In the genomic region with DNA sequence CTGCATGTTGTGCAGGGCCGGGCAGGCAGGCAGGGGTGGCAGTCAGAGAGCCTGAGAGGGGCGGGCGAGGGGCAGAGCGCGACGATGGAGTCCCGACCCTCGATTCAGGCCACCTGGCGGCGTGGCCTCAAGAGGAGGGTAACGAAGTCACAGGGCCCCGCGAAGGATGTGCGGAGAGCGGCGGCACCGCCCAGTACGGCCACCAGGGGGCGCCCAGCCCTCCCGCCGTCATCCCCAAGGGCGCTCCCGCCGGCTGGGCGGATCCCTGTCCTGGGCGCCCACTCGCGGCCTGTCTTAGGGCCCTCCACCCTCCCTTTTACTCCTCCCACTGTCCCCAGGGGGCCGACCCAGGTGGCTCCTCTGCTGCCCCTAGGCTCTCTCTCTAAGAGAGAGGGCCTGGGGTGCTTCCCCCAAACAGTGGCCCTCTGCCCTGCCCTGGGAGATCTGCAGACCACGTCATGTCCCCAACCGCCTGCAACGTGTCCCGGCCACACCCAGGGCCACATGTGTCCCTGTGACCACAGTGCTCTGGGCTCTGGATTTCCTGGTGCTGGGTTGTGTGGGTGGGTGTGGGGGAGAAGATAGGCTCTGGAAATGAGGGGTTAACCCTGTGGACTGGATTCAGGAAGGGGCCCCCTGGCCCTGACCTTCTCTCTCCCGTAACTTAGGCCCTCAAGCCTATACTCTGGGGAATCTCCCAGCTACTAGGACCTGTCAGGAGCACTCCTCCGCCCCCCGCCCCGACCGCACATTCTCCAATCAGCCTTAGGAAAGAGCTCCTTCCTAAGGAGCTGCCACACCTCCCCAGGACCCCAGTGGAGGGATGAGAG, we compare ENCODE assay signal across 8 cellular contexts. TPM values are rescaled to one million over a fixed set of nuclear protein-coding genes. Genes with fewer than 3 reads are reported as not detected.
DNase-seq lines count a peak whose midpoint lies in the region; ATAC-seq, FAIRE-seq and TF ChIP-seq lines count a peak whose summit lies in the region.

No MANE protein-coding gene starts in this region.

- H3K4me3 ChIP-seq in WI38 (ENCODE audit: low read depth, low read length) (no peak overlapping the region), breast epithelium (peak overlapping the region; percentile 28 to 59 (median 41)), kidney (ENCODE audit: low read length in 2 of 2) (peak overlapping the region in 1 of 2 donors; percentile 47)

- ATAC-seq in HG02678 (IDR thresholded peaks at IDR 0.05; ENCODE audit: unreplicated experiment): peak; percentile 73

- H3K27ac ChIP-seq in breast epithelium (peak overlapping the region in 1 of 2 donors; percentile 32), kidney (ENCODE audit: low read depth in 2 of 2, low read length in 2 of 2) (peak overlapping the region; percentile 43 to 53)

- H3K9ac ChIP-seq in kidney (ENCODE audit: low read length in 2 of 2): peak overlapping the region; percentile 22 to 34

- in situ Hi-C loops in GM13977 (cut with MboI; ENCODE audit: low pct_unique_long_range_greater_than_20kb, low sequenced_read_pairs, unreplicated experiment): no loop called here

- no peak for TF ChIP-seq POLR2A in breast epithelium (IDR thresholded peaks at IDR 0.05)

- DNase-seq in GM13977 (ENCODE audit: low spot score): peak; percentile 89
- DNase-seq in NCI-H1694 treated with DMSO at 0.1 percent for 48 hours (lab: John Stamatoyannopoulos, UW): peak; percentile 40
- peak; percentile 28 to 68 for DNase-seq in breast epithelium (ENCODE audit: low spot score in 2 of 2)
- peak; percentile 93 for DNase-seq in kidney
- DNase-seq in stimulated activated CD4-positive, alpha-beta T cell treated with anti-CD3 and anti-CD28 coated beads, Interleukin-15, amount 100 ng/mL, for 24 hours: peak; percentile 91
- no peak for DNase-seq in OCI-M2 (lab: John Stamatoyannopoulos, UW; ENCODE audit: unreplicated experiment)

- no peaks in the 10 kb centered on the region for H3K4me1 ChIP-seq in breast epithelium
- peaks cover 0 to 10% of the 10 kb centered on the region in 2 donors for H3K4me1 ChIP-seq in kidney (ENCODE audit: control insufficient read depth in 1 of 2, insufficient read depth in 1 of 2, low read depth in 1 of 2, low read length in 2 of 2)

- no peak for FAIRE-seq in kidney (lab: Jason Lieb, UNC)

- H3K9me3 ChIP-seq in breast epithelium (no peaks in the 10 kb centered on the region), kidney (ENCODE audit: control insufficient read depth in 1 of 2, low read length in 2 of 2) (no peaks in the 10 kb centered on the region)

- TF ChIP-seq CTCF in GM13977 (IDR thresholded peaks at IDR 0.05; ENCODE audit: extremely low read depth, insufficient read depth, missing control alignments) (peak; percentile 95), WI38 (IDR thresholded peaks at IDR 0.05; ENCODE audit: low read depth, low read length) (peak; percentile 82), breast epithelium (IDR thresholded peaks at IDR 0.05) (peak; percentile 89 to 95 (median 92)), kidney (IDR thresholded peaks at IDR 0.05; ENCODE audit: borderline replicate concordance, extremely low read depth, insufficient read depth) (peak; percentile 94)

- H3K36me3 ChIP-seq in breast epithelium (no peaks in the 10 kb centered on the region), kidney (ENCODE audit: control insufficient read depth in 1 of 2, insufficient read depth in 2 of 2, low read length in 2 of 2) (no peaks in the 10 kb centered on the region)

- intact Hi-C loops in breast epithelium (cut with DNase I; ENCODE audit: low total_unique reads) (no loop called here), kidney (cut with DNase I) (no loop called here)

- H3K27me3 ChIP-seq in breast epithelium: no peaks in the 10 kb centered on the region

RNA-seq across cellular contexts. Expression of a gene that starts 5.9 kb away (rescaled TPM):
- total RNA-seq in breast epithelium (1 to 10 TPM; 1.3 to 7.7 (median 2.5) TPM), kidney (3.1 TPM)
- 0.99 TPM for polyA plus RNA-seq in kidney (ENCODE audit: insufficient read depth, low read depth, low replicate concordance)

RNA-seq across cellular contexts. Expression of a gene that starts 13.1 kb away (rescaled TPM):
- total RNA-seq in breast epithelium (under 1 TPM in 1 of 3 donors, not detected in 2; 0.29 TPM), kidney (0.19 TPM)
- polyA plus RNA-seq in kidney (ENCODE audit: insufficient read depth, low read depth, low replicate concordance): not detected

RNA-seq across cellular contexts. Expression of a gene that starts 22.3 kb away (rescaled TPM):
- total RNA-seq in breast epithelium: not detected
- not detected for total RNA-seq in kidney
- not detected for polyA plus RNA-seq in kidney (ENCODE audit: insufficient read depth, low read depth, low replicate concordance)

RNA-seq across cellular contexts. Expression of a gene that starts 25.0 kb away (rescaled TPM):
- total RNA-seq in breast epithelium (10 to 100 TPM; 32.1 to 64.9 (median 53.6) TPM), kidney (66.2 TPM)
- polyA plus RNA-seq in kidney (ENCODE audit: insufficient read depth, low read depth, low replicate concordance): 16.7 TPM

RNA-seq across cellular contexts. Expression of a gene that starts 29.6 kb away (rescaled TPM):
- total RNA-seq in breast epithelium: 1 to 10 TPM; 7.2 to 7.5 (median 7.5) TPM
- 10.6 TPM for total RNA-seq in kidney
- 13.1 TPM for polyA plus RNA-seq in kidney (ENCODE audit: insufficient read depth, low read depth, low replicate concordance)
